Comparison of ENCODE assay signal across 20 cellular contexts in the genomic region with DNA sequence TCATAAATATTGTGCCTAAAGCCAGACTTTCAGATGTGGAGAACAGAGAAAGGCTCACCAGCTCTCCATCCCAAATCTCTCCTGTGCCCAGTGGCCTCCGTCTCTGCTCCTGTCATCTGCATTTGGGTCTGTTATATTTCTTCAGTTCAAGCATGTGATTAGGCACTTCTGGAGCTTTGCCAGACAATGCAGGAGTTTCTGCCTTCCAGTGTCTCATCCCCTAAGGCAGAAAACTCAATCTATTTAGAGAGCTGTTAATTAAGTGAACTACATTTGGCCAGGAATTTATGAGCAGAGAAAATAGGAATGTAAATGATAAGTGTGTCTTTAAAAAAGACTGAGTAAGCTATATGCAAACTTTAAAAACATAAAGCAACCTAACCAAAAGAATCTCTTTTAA.
DNase-seq lines count a peak whose midpoint lies in the region; ATAC-seq and TF ChIP-seq lines count a peak whose summit lies in the region.
"Had no signal": no experiment of that assay in that cellular context is flagged by ENCODE, and none has a peak within 500 bp of the region (broad histone marks: within the 10 kb centered on the region; RNA-seq: fewer than 3 reads in every experiment).

No MANE protein-coding gene starts in this region.

- no peak for ATAC-seq in mucosa of descending colon

- no peaks in the 10 kb centered on the region for H3K36me3 ChIP-seq in adipocyte (ENCODE audit: control insufficient read depth, insufficient read depth, low read length, severe bottlenecking)
- H3K36me3 ChIP-seq in mesodermal cell (ENCODE audit: control insufficient read depth, insufficient read depth, low read length) = no peaks in the 10 kb centered on the region
- no peaks in the 10 kb centered on the region for H3K36me3 ChIP-seq in mucosa of descending colon (ENCODE audit: low read depth)
- H3K36me3 ChIP-seq: BLaER1 had no signal

- peak overlapping the region; percentile 12 for H3K27ac ChIP-seq in mesodermal cell (ENCODE audit: low read depth, low read length, severe bottlenecking)
- H3K27ac ChIP-seq: 22Rv1, BLaER1 had no signal

- H3K9me3 ChIP-seq in adipocyte (ENCODE audit: control insufficient read depth, low read length) = peaks cover 3% of the 10 kb centered on the region
- no peaks in the 10 kb centered on the region for H3K9me3 ChIP-seq in mesodermal cell (ENCODE audit: control insufficient read depth, low read length)
- H3K9me3 ChIP-seq in mucosa of descending colon = no peaks in the 10 kb centered on the region
- H3K9me3 ChIP-seq: BLaER1 had no signal

- H3K4me1 ChIP-seq in adipocyte (ENCODE audit: control insufficient read depth, insufficient read depth, low read length) (no peaks in the 10 kb centered on the region), mesodermal cell (ENCODE audit: control insufficient read depth, insufficient read depth, low read length, poor library complexity, severe bottlenecking) (no peaks in the 10 kb centered on the region), mucosa of descending colon (ENCODE audit: low read depth) (no peaks in the 10 kb centered on the region)
- H3K4me1 ChIP-seq: BLaER1 had no signal

- no peak overlapping the region for H3K4me3 ChIP-seq in adipocyte (ENCODE audit: low read length)
- no peak overlapping the region for H3K4me3 ChIP-seq in mesodermal cell (ENCODE audit: extremely low read depth, insufficient read depth, low read length, poor library complexity, severe bottlenecking)
- H3K4me3 ChIP-seq in mucosa of descending colon = no peak overlapping the region
- H3K4me3 ChIP-seq: BLaER1 had no signal

- TF ChIP-seq CTCF in mucosa of descending colon (IDR thresholded peaks at IDR 0.05) = no peak

- intact Hi-C loops in mucosa of descending colon (cut with DNase I, micrococcal nuclease) = no loop called here

- peak in 2 of 3 experiments; percentile 23 to 79 for DNase-seq in NCI-H1417 (lab: John Stamatoyannopoulos, UW)
- DNase-seq in NCI-H1417 treated with DMSO at 0.1 percent for 48 hours (lab: John Stamatoyannopoulos, UW) = no peak
- DNase-seq in NCI-H1048 (lab: John Stamatoyannopoulos, UW) = peak; percentile 12
- peak; percentile 52 for DNase-seq in adipocyte (ENCODE audit: low read depth)
- DNase-seq in mucosa of descending colon = no peak
- no peak for DNase-seq in GM03348 (ENCODE audit: low spot score)
- no peak for DNase-seq in HuH-7 (ENCODE audit: low spot score)
- DNase-seq: activated CD4-positive, alpha-beta T cell treated with anti-CD3 and anti-CD28 coated beads, Interleukin-2, amount 50 U/mL, for 1 hour; activated CD8-positive, alpha-beta memory T cell treated with anti-CD3 and anti-CD28 coated beads, Interleukin-2, amount 50 U/mL, for 48 hours; activated gamma-delta T cell treated with Interleukin-2 at 50 U/mL for 16 hours; amniotic stem cell; cerebellar nuclear complex; effector memory CD4-positive, alpha-beta T cell; mesendoderm; NCI-H187 treated with DMSO at 0.1 percent for 48 hours; NK-92 treated with Interleukin-12 subunit alpha and Interleukin-12 subunit beta, amount 100 ng/mL, for 24 hours; SW 1271 had no signal

- no peak overlapping the region for H3K9ac ChIP-seq in adipocyte (ENCODE audit: low read length)
- H3K9ac ChIP-seq: BLaER1 had no signal

- WGBS in mesodermal cell (ENCODE audit: insufficient coverage in 2 of 2), 2 experiments = 63 to 86% methylated on average over 1 of the region's 1 CpG

- H3K27me3 ChIP-seq in adipocyte (replicated peaks; ENCODE audit: control insufficient read depth, insufficient read depth, low read length) = no peaks in the 10 kb centered on the region
- H3K27me3 ChIP-seq: BLaER1 had no signal

Comparison
In these comparisons a context has a peak if more than half of its experiments do, and no peak if none do; other contexts are left out.
1. DNase-seq: peak in NCI-H1417 (2 of 3), NCI-H1048 (single experiment) and adipocyte (single experiment); none in NCI-H1417 treated with DMSO at 0.1 percent for 48 hours (single experiment), mucosa of descending colon (0 of 3), GM03348 (single experiment) and HuH-7 (single experiment).